In the genomic region with DNA sequence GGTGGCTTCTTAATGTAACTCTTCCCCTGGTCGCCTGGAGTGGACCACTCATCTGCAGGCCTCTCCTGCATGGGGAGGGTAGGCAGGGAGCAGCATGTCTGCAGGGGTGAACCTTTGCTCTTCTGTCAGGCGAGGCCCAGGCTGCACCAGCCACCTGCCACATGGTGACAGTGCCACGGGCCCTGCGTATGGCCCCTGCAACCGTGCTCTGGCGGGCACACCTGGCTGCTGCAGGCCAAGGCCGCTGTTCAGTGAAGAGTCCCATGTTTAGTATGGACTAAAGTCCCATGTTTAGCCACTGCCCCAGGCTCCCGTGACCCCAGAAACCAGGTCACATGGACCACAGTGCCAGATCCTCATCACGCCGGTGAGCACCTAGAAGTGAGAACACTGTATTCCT, we compare ENCODE assay signal across 29 cellular contexts.
"Had no signal": no experiment of that assay in that cellular context is flagged by ENCODE, and none has a peak within 500 bp of the region (broad histone marks: within the 10 kb centered on the region; RNA-seq: fewer than 3 reads in every experiment).

No MANE protein-coding gene starts in this region.

- H3K4me3 ChIP-seq: left lung, lower lobe of right lung, pancreas, prostate gland, tibial nerve, uterus had no signal

- H3K36me3 Mint-ChIP-seq: mesothelial cell of epicardium; naive B cell; natural killer cell; stimulated activated memory B cell treated with anti-CD40 and anti-IgM and Interleukin-4, amounts not matched to agents 10 μg/mL and 1 μg/mL and 100 μg/mL, for 72 hours; type B pancreatic cell had no signal

- H3K27ac Mint-ChIP-seq: mesothelial cell of epicardium; natural killer cell; nephron progenitor cell; stimulated activated memory B cell treated with anti-CD40 and anti-IgM and Interleukin-4, amounts not matched to agents 10 μg/mL and 1 μg/mL and 100 μg/mL, for 72 hours; type B pancreatic cell had no signal

- DNase-seq: hippocampal formation; kidney; left colon; lower lobe of right lung; mammary epithelial cell; mesenchymal stem cell; naive B cell; natural killer cell; nephron progenitor cell; nucleus accumbens; pancreas; retina; small intestine; stimulated activated CD4-positive, alpha-beta T cell treated with anti-CD3 and anti-CD28 coated beads, Interleukin-1b, Interleukin-23, amount 100 ng/mL, for 48 hours; stimulated activated CD4-positive, alpha-beta T cell treated with anti-CD3 and anti-CD28 coated beads, Interleukin-2, amount 100 ng/mL, for 48 hours; stimulated activated CD4-positive, alpha-beta T cell treated with anti-CD3 and anti-CD28 coated beads, Interleukin-4, amount 100 ng/mL, for 4 hours; stimulated activated CD8-positive, alpha-beta memory T cell treated with anti-CD3 and anti-CD28 coated beads, Interleukin-4, amount 100 ng/mL, for 48 hours; stimulated activated naive CD4-positive, alpha-beta T cell treated with Interleukin-2 at 50 U/mL for 16 hours; stimulated activated naive CD8-positive, alpha-beta T cell treated with anti-CD3 and anti-CD28 coated beads, Interleukin-15, amount 100 ng/mL, for 72 hours; substantia nigra; uterus had no signal

- ATAC-seq: left colon; left lung; lower lobe of right lung; natural killer cell; pancreas; right cardiac atrium; sciatic nerve; stimulated activated memory B cell treated with anti-CD40 and anti-IgM and Interleukin-4, amounts not matched to agents 10 μg/mL and 1 μg/mL and 100 μg/mL, for 72 hours; stimulated activated naive CD8-positive, alpha-beta T cell treated with anti-CD3 and anti-CD28 coated beads, Interleukin-15, amount 100 ng/mL, for 72 hours had no signal

- H3K4me1 ChIP-seq: left lung, lower lobe of right lung, pancreas, prostate gland, uterus had no signal

- H3K27ac ChIP-seq: left lung, lower lobe of right lung, pancreas, prostate gland, tibial nerve, uterus had no signal

- H3K4me3 Mint-ChIP-seq: mesothelial cell of epicardium; naive B cell; natural killer cell; nephron progenitor cell; stimulated activated memory B cell treated with anti-CD40 and anti-IgM and Interleukin-4, amounts not matched to agents 10 μg/mL and 1 μg/mL and 100 μg/mL, for 72 hours; stimulated activated naive CD8-positive, alpha-beta T cell treated with anti-CD3 and anti-CD28 coated beads, Interleukin-15, amount 100 ng/mL, for 72 hours; type B pancreatic cell had no signal

- H3K27me3 ChIP-seq: left lung, pancreas, tibial nerve, uterus had no signal

- H3K36me3 ChIP-seq: pancreas, prostate gland, uterus had no signal

- H3K9me3 Mint-ChIP-seq: mesothelial cell of epicardium; naive B cell; natural killer cell; nephron progenitor cell; stimulated activated memory B cell treated with anti-CD40 and anti-IgM and Interleukin-4, amounts not matched to agents 10 μg/mL and 1 μg/mL and 100 μg/mL, for 72 hours; stimulated activated naive CD8-positive, alpha-beta T cell treated with anti-CD3 and anti-CD28 coated beads, Interleukin-15, amount 100 ng/mL, for 72 hours; type B pancreatic cell had no signal

- H3K4me1 Mint-ChIP-seq: mesothelial cell of epicardium, natural killer cell had no signal

- H3K27me3 Mint-ChIP-seq: stimulated activated naive CD8-positive, alpha-beta T cell treated with anti-CD3 and anti-CD28 coated beads, Interleukin-15, amount 100 ng/mL, for 72 hours had no signal

- H3K9me3 ChIP-seq: left lung, lower lobe of right lung, pancreas, prostate gland, tibial nerve, uterus had no signal
